In genomic region chr12:50081096-50081808, GRCh38 we compare ENCODE assay signal across 22 cellular contexts. TPM values are rescaled to one million over a fixed set of nuclear protein-coding genes. Genes with fewer than 3 reads are reported as not detected.
A peak's percentile ranks its signal among the peaks of the same experiment; 100 is the strongest.
DNase-seq lines count a peak whose midpoint lies in the region; ATAC-seq and TF ChIP-seq lines count a peak whose summit lies in the region.
"Had no signal": no experiment of that assay in that cellular context is flagged by ENCODE, and none has a peak within 500 bp of the region (broad histone marks: within the 10 kb centered on the region; RNA-seq: fewer than 3 reads in every experiment).

No MANE protein-coding gene starts in this region.

- no peak overlapping the region for H3K9ac ChIP-seq in neural progenitor cell

- no peak for TF ChIP-seq POLR2A in gastroesophageal sphincter (IDR thresholded peaks at IDR 0.05)

- TF ChIP-seq CTCF in DOHH2 (IDR thresholded peaks at IDR 0.05; ENCODE audit: low read depth, low read length, poor library complexity, severe bottlenecking) (no peak), chondrocyte (IDR thresholded peaks at IDR 0.05) (no peak), neural progenitor cell (IDR thresholded peaks at IDR 0.05) (no peak), gastroesophageal sphincter (IDR thresholded peaks at IDR 0.05) (no peak), left lung (IDR thresholded peaks at IDR 0.05) (no peak)

- H3K79me2 ChIP-seq in DOHH2 (ENCODE audit: control insufficient read depth, low read length) (peaks cover 15% of the 10 kb centered on the region), neural progenitor cell (ENCODE audit: low read depth) (peaks cover 17% of the 10 kb centered on the region)

- no peaks in the 10 kb centered on the region for H3K9me3 Mint-ChIP-seq in chondrocyte (ENCODE audit: low read depth)
- no peaks in the 10 kb centered on the region for H3K9me3 Mint-ChIP-seq in neural progenitor cell
- H3K9me3 Mint-ChIP-seq: nephron had no signal

- no peaks in the 10 kb centered on the region for H3K27me3 Mint-ChIP-seq in chondrocyte (ENCODE audit: low read depth)
- peaks cover 5% of the 10 kb centered on the region for H3K27me3 Mint-ChIP-seq in neural progenitor cell (ENCODE audit: insufficient read depth, low read depth)
- H3K27me3 Mint-ChIP-seq: activated CD4-positive, alpha-beta T cell treated with anti-CD3 and anti-CD28 coated beads for 36 hours had no signal

- no peaks in the 10 kb centered on the region for H3K36me3 Mint-ChIP-seq in chondrocyte (ENCODE audit: low read depth)
- H3K36me3 Mint-ChIP-seq in neural progenitor cell = no peaks in the 10 kb centered on the region
- H3K36me3 Mint-ChIP-seq: CD14-positive monocyte had no signal

- H3K27me3 ChIP-seq in DOHH2 (ENCODE audit: control insufficient read depth, low read length) (peaks cover 10% of the 10 kb centered on the region; the same call in 1 of the 2 replicates), neural progenitor cell (peaks cover 15% of the 10 kb centered on the region), gastroesophageal sphincter (no peaks in the 10 kb centered on the region), left lung (peaks cover 0 to 9% of the 10 kb centered on the region in 2 donors)
- H3K27me3 ChIP-seq: adrenal gland had no signal

- H2AFZ ChIP-seq in neural progenitor cell (replicated peaks) = no peak overlapping the region

- H3K4me1 ChIP-seq in DOHH2 (ENCODE audit: control insufficient read depth, low read length) (peaks cover 13% of the 10 kb centered on the region), neural progenitor cell (peaks cover 3% of the 10 kb centered on the region), gastroesophageal sphincter (peaks cover 0 to 23% (median 0%) of the 10 kb centered on the region in 3 donors), left lung (peaks cover 0 to 12% of the 10 kb centered on the region in 2 donors)

- no peaks in the 10 kb centered on the region for H4K20me1 ChIP-seq in DOHH2 (ENCODE audit: control insufficient read depth, insufficient read depth, low read depth, low read length)
- H4K20me1 ChIP-seq in neural progenitor cell (ENCODE audit: low read depth) = peaks cover 9% of the 10 kb centered on the region

- H3K4me3 Mint-ChIP-seq in chondrocyte (ENCODE audit: unreplicated experiment) (no peak overlapping the region), neural progenitor cell (no peak overlapping the region)
- H3K4me3 Mint-ChIP-seq: activated CD4-positive, alpha-beta T cell treated with anti-CD3 and anti-CD28 coated beads for 36 hours had no signal

- H3K27ac ChIP-seq in DOHH2 (ENCODE audit: low read depth, low read length) (no peak overlapping the region), neural progenitor cell (no peak overlapping the region), gastroesophageal sphincter (no peak overlapping the region), left lung (no peak overlapping the region)
- H3K27ac ChIP-seq: psoas muscle, RWPE1 had no signal

- peaks cover 17% of the 10 kb centered on the region for H3K4me1 Mint-ChIP-seq in chondrocyte (ENCODE audit: low read depth)
- H3K4me1 Mint-ChIP-seq in neural progenitor cell = peaks cover 16% of the 10 kb centered on the region

- no peak overlapping the region for H3K4me3 ChIP-seq in DOHH2 (ENCODE audit: low read length)
- no peak overlapping the region for H3K4me3 ChIP-seq in neural progenitor cell
- H3K4me3 ChIP-seq in gastroesophageal sphincter = no peak overlapping the region
- H3K4me3 ChIP-seq in left lung = no peak overlapping the region
- H3K4me3 ChIP-seq: adrenal gland, psoas muscle had no signal

- DNase-seq in chondrocyte (ENCODE audit: low spot score) = peak; percentile 87
- DNase-seq in neural progenitor cell (ENCODE audit: low spot score) = peak; percentile 32
- DNase-seq in AG08396 (ENCODE audit: low spot score) = no peak
- DNase-seq in left lung = no peak
- DNase-seq: ACHN; activated CD4-positive, alpha-beta T cell treated with anti-CD3 and anti-CD28 coated beads for 36 hours; adrenal gland; dermis blood vessel endothelial cell; HCEC 1CT; hypothalamus; midbrain; NCI-H1417 treated with DMSO at 0.1 percent for 48 hours; NCI-H524 treated with DMSO at 0.1 percent for 48 hours; psoas muscle; small intestine; stimulated activated CD4-positive, alpha-beta T cell treated with anti-CD3 and anti-CD28 coated beads, Interleukin-4, amount 100 ng/mL, for 24 hours had no signal

- H3K9me2 ChIP-seq in DOHH2 (replicated peaks; ENCODE audit: control insufficient read depth, low read length) = no peaks in the 10 kb centered on the region

- H3K4me2 ChIP-seq in DOHH2 (ENCODE audit: low read length) = peak overlapping the region; percentile 23; the same call in 1 of the 2 replicates
- no peak overlapping the region for H3K4me2 ChIP-seq in neural progenitor cell

- intact Hi-C loops in left lung (cut with DNase I) = no loop called here

- peaks cover 4% of the 10 kb centered on the region for H3F3A ChIP-seq in DOHH2 (ENCODE audit: control insufficient read depth, insufficient read depth)
- H3F3A ChIP-seq in neural progenitor cell (ENCODE audit: low read depth) = peaks cover 13% of the 10 kb centered on the region

- H3K9me3 ChIP-seq in DOHH2 (ENCODE audit: control insufficient read depth, insufficient read depth, low read length) (no peaks in the 10 kb centered on the region), neural progenitor cell (ENCODE audit: low read depth) (no peaks in the 10 kb centered on the region), gastroesophageal sphincter (no peaks in the 10 kb centered on the region), left lung (no peaks in the 10 kb centered on the region)
- H3K9me3 ChIP-seq: adrenal gland, psoas muscle had no signal

- ATAC-seq in gastroesophageal sphincter (no peak), left lung (no peak)
- ATAC-seq: activated CD4-positive, alpha-beta T cell treated with anti-CD3 and anti-CD28 coated beads for 36 hours; psoas muscle had no signal

- H3K36me3 ChIP-seq in DOHH2 (ENCODE audit: control insufficient read depth, low read length) (peaks cover 8% of the 10 kb centered on the region; the same call in 1 of the 2 replicates), neural progenitor cell (no peaks in the 10 kb centered on the region), gastroesophageal sphincter (no peaks in the 10 kb centered on the region), left lung (no peaks in the 10 kb centered on the region)
- H3K36me3 ChIP-seq: adrenal gland had no signal

- H3K27ac Mint-ChIP-seq in chondrocyte (ENCODE audit: unreplicated experiment) = no peak overlapping the region
- H3K27ac Mint-ChIP-seq in neural progenitor cell = peak overlapping the region; percentile 81
- H3K27ac Mint-ChIP-seq: activated CD4-positive, alpha-beta T cell treated with anti-CD3 and anti-CD28 coated beads for 36 hours had no signal

- 72% methylated on average over 2 of the region's 46 CpGs; no CpG with 5 or more reads in 1 of the 2 donors for WGBS in gastroesophageal sphincter (ENCODE audit: low coverage in 1 of 2), 2 donors

- TF ChIP-seq EP300 in gastroesophageal sphincter (IDR thresholded peaks at IDR 0.05) = no peak

RNA-seq across cellular contexts. Expression of gene SMARCD1, which starts 3.9 kb away (rescaled TPM):
- total RNA-seq in chondrocyte (50.8 to 55.7 TPM (median 52.0 TPM) in 3 replicates), neural progenitor cell (ENCODE audit: low replicate concordance) (121 and 209 TPM in 2 replicates), gastroesophageal sphincter (10 to 100 TPM; 26.6 to 52.8 (median 44.2) TPM), left lung (10 to 100 TPM; 33.1 to 42.0 TPM)

RNA-seq across cellular contexts. Expression of gene GPD1, which starts 22.6 kb away (rescaled TPM):
- total RNA-seq in chondrocyte (0.46 TPM in 1 of 3 replicates, not detected in the others), neural progenitor cell (ENCODE audit: low replicate concordance) (1.4 TPM in 1 of 2 replicates, not detected in the other), gastroesophageal sphincter (10 to 100 TPM in 1 of 4 donors, 1 to 10 TPM in 1, under 1 TPM in 2; 0.08 to 49.5 (median 1.3) TPM), left lung (1 to 10 TPM; 6.8 to 8.5 TPM)
- total RNA-seq: dermis blood vessel endothelial cell, fibroblast of villous mesenchyme had no signal

RNA-seq across cellular contexts. Expression of gene ASIC1, which starts 23.9 kb away (rescaled TPM):
- total RNA-seq in chondrocyte (2.5 to 4.4 TPM (median 3.9 TPM) in 3 replicates), neural progenitor cell (ENCODE audit: low replicate concordance) (2.5 and 5.6 TPM in 2 replicates), gastroesophageal sphincter (1 to 10 TPM in 3 of 4 donors, under 1 TPM in 1; 0.82 to 4.9 (median 3.1) TPM), left lung (1 to 10 TPM; 2.1 to 2.9 TPM)

RNA-seq across cellular contexts. Expression of gene COX14, which starts 30.8 kb away (rescaled TPM):
- 37.8 to 53.1 TPM (median 44.7 TPM) in 3 replicates for total RNA-seq in chondrocyte
- total RNA-seq in neural progenitor cell (ENCODE audit: low replicate concordance) = 15.3 and 22.7 TPM in 2 replicates
- total RNA-seq in gastroesophageal sphincter = 100 to 1,000 TPM in 1 of 4 donors, 10 to 100 TPM in 3; 66.1 to 111 (median 81.0) TPM
- 10 to 100 TPM; 46.8 to 77.6 TPM for total RNA-seq in left lung

RNA-seq across cellular contexts. Expression of gene RACGAP1, which starts 56.0 kb away (rescaled TPM):
- 25.7 to 31.0 TPM (median 28.4 TPM) in 3 replicates for total RNA-seq in chondrocyte
- 121 and 149 TPM in 2 replicates for total RNA-seq in neural progenitor cell (ENCODE audit: low replicate concordance)
- total RNA-seq in gastroesophageal sphincter = 10 to 100 TPM; 10.5 to 23.7 (median 13.1) TPM
- total RNA-seq in left lung = 10 to 100 TPM; 20.7 to 35.9 TPM

Comparison
In these comparisons a context has a peak if more than half of its experiments do, and no peak if none do; other contexts are left out.
1. DNase-seq: peak in chondrocyte (single experiment) and neural progenitor cell (single experiment); none in AG08396 (single experiment) and left lung (0 of 2).